9 cellular contexts compared by ENCODE assay signal in the genomic region with DNA sequence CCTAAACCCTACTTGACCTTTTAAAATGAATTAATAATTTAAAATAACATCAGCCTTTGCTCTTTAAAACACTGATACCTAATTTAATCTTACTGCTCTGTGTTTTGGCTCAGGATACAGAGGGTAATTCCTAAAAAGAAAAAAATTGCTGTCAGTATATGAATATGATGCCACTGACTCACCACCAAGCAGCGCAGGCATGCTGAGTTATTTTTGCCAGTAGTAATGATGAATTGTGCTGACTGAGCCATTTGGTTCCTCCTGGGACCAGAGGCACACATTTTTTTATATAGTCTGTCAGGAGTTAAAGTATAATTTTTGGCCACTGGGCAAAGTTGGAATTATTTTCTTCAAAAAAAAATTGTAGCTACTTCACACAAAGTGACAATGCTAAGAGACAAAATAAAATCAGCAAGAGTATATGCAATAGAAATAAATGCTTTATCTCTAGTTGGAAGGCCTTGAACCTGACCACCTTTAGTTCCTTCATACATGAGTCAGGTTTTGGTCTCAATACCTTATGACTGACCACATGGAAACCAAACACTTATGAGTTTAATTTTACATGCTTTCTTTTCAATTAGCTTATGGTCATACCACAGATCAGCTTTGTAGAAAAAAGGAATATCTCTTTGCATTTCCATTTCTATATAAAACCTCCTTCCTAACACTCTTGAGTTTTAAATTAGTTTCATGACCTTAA.
A peak's percentile ranks its signal among the peaks of the same experiment; 100 is the strongest.
DNase-seq lines count a peak whose midpoint lies in the region; ATAC-seq, FAIRE-seq and TF ChIP-seq lines count a peak whose summit lies in the region.
"Had no signal": no experiment of that assay in that cellular context is flagged by ENCODE, and none has a peak within 500 bp of the region (broad histone marks: within the 10 kb centered on the region; RNA-seq: fewer than 3 reads in every experiment).

No MANE protein-coding gene starts in this region.

- H3K4me1 ChIP-seq in right atrium auricular region, result peaks cover 0 to 4% of the 10 kb centered on the region in 2 donors
- peaks cover 0 to 25% (median 24%) of the 10 kb centered on the region in 4 donors for H3K4me1 ChIP-seq in esophagus muscularis mucosa

- no peaks in the 10 kb centered on the region for H3K27me3 ChIP-seq in right atrium auricular region
- H3K27me3 ChIP-seq in esophagus muscularis mucosa, result no peaks in the 10 kb centered on the region

- no peaks in the 10 kb centered on the region for H3K36me3 Mint-ChIP-seq in immature natural killer cell

- no peak overlapping the region for H3K27ac Mint-ChIP-seq in immature natural killer cell

- H3K27ac ChIP-seq in right atrium auricular region, result no peak overlapping the region
- H3K27ac ChIP-seq in esophagus muscularis mucosa (replicated peaks in 1 of 4), result no peak overlapping the region

- DNase-seq in left ventricle myocardium superior (no peak), right atrium auricular region (ENCODE audit: low spot score) (no peak), RCC 7860 (ENCODE audit: low spot score) (peak; percentile 76), fibroblast of peridontal ligament (ENCODE audit: extremely low read depth) (peak; percentile 90), urothelium cell line (ENCODE audit: low spot score) (peak; percentile 52), immature natural killer cell (no peak), esophagus muscularis mucosa (ENCODE audit: extremely low spot score) (no peak), NCI-H2227 (lab: John Stamatoyannopoulos, UW; ENCODE audit: unreplicated experiment) (no peak)

- H3K9me3 ChIP-seq in right atrium auricular region, result no peaks in the 10 kb centered on the region
- no peaks in the 10 kb centered on the region for H3K9me3 ChIP-seq in esophagus muscularis mucosa

- ATAC-seq in left ventricle myocardium superior, result peak; percentile 28

- WGBS in esophagus muscularis mucosa, result 19% methylated on average over 1 of the region's 1 CpG

- TF ChIP-seq POLR2A in esophagus muscularis mucosa (IDR thresholded peaks at IDR 0.05; ENCODE audit: low read depth), result no peak

- H3K4me3 ChIP-seq in right atrium auricular region (no peak overlapping the region), esophagus muscularis mucosa (no peak overlapping the region)

- H3K4me1 Mint-ChIP-seq in immature natural killer cell, result peaks cover 37 to 86% of the 10 kb centered on the region in 2 donors

- H3K9me3 Mint-ChIP-seq in immature natural killer cell, result no peaks in the 10 kb centered on the region

- intact Hi-C loops in left ventricle myocardium superior (cut with micrococcal nuclease) (no loop called here), esophagus muscularis mucosa (cut with DNase I) (no loop called here)

- H3K27me3 Mint-ChIP-seq in immature natural killer cell (ENCODE audit: low read depth in 3 of 3), result no peaks in the 10 kb centered on the region

- FAIRE-seq in RCC 7860 (lab: Jason Lieb, UNC), result peak; percentile 88
- no peak for FAIRE-seq in urothelium cell line (lab: Jason Lieb, UNC)
- FAIRE-seq: G401.6 had no signal

- TF ChIP-seq EP300 in esophagus muscularis mucosa (IDR thresholded peaks at IDR 0.05), result no peak

- H3K4me3 Mint-ChIP-seq in immature natural killer cell, result no peak overlapping the region

- no peak for TF ChIP-seq CTCF in right atrium auricular region (IDR thresholded peaks at IDR 0.05)
- peak in 1 of 3 experiments; percentile 17 for TF ChIP-seq CTCF in esophagus muscularis mucosa (IDR thresholded peaks at IDR 0.05)

- H3K36me3 ChIP-seq in right atrium auricular region (no peaks in the 10 kb centered on the region), esophagus muscularis mucosa (no peaks in the 10 kb centered on the region)

Comparison
In these comparisons a context has a peak if more than half of its experiments do, and no peak if none do; other contexts are left out.
1. DNase-seq: peak in RCC 7860 (single experiment), fibroblast of peridontal ligament (single experiment) and urothelium cell line (single experiment); none in left ventricle myocardium superior (single experiment), right atrium auricular region (single experiment), immature natural killer cell (0 of 3), esophagus muscularis mucosa (single experiment) and NCI-H2227 (single experiment).